In genomic region chr2:176130153-176130916, GRCh38 we compare ENCODE assay signal across 11 cellular contexts. TPM values are rescaled to one million over a fixed set of nuclear protein-coding genes. Genes with fewer than 3 reads are reported as not detected.
DNase-seq lines count a peak whose midpoint lies in the region; ATAC-seq, FAIRE-seq and TF ChIP-seq lines count a peak whose summit lies in the region.
"Had no signal": no experiment of that assay in that cellular context is flagged by ENCODE, and none has a peak within 500 bp of the region (broad histone marks: within the 10 kb centered on the region; RNA-seq: fewer than 3 reads in every experiment).

No MANE protein-coding gene starts in this region.

- peak overlapping the region; percentile 25 to 76 (median 63) for H3K9ac ChIP-seq in skeletal muscle tissue (ENCODE audit: low read depth in 1 of 3, low read length in 3 of 3)

- ATAC-seq in left cardiac atrium (peak; percentile 39 to 42), HG02798 (IDR thresholded peaks at IDR 0.05; ENCODE audit: poor library complexity, unreplicated experiment) (no peak)

- H3K36me3 ChIP-seq in skeletal muscle tissue (ENCODE audit: control insufficient read depth in 3 of 3, insufficient read depth in 3 of 3, low read length in 3 of 3): peaks cover 0 to 2% (median 0%) of the 10 kb centered on the region in 3 donors
- H3K36me3 ChIP-seq: right lobe of liver had no signal

- peaks cover 7 to 22% (median 10%) of the 10 kb centered on the region in 3 donors for H3K4me1 ChIP-seq in skeletal muscle tissue (ENCODE audit: control insufficient read depth in 3 of 3, insufficient read depth in 3 of 3, low read length in 3 of 3)

- peak overlapping the region; percentile 22 to 78 (median 69) for H3K4me3 ChIP-seq in skeletal muscle tissue (ENCODE audit: low read length in 3 of 3)
- H3K4me3 ChIP-seq: right lobe of liver had no signal

- DNase-seq in activated CD8-positive, alpha-beta memory T cell treated with anti-CD3 and anti-CD28 coated beads for 24 hours: peak; percentile 60
- no peak for DNase-seq in activated CD8-positive, alpha-beta memory T cell treated with anti-CD3 and anti-CD28 coated beads, Interleukin-2, amount 50 U/mL, for 4 hours
- no peak for DNase-seq in left cardiac atrium
- no peak for DNase-seq in caudate nucleus (lab: John Stamatoyannopoulos, UW)
- no peak for DNase-seq in GM12892 (ENCODE audit: insufficient read length)
- DNase-seq: right lobe of liver had no signal

- no peaks in the 10 kb centered on the region for H3K9me3 ChIP-seq in skeletal muscle tissue (ENCODE audit: control insufficient read depth in 3 of 3, low read length in 3 of 3)
- H3K9me3 ChIP-seq: right lobe of liver had no signal

- TF ChIP-seq POLR2A in GM12892 (IDR thresholded peaks at IDR 0.05; ENCODE audit: low read depth, low read length): no peak

- H3K27ac ChIP-seq in VCaP (peak overlapping the region; percentile 82), skeletal muscle tissue (ENCODE audit: low read depth, low read length) (peak overlapping the region; percentile 78), caudate nucleus (ENCODE audit: low read depth, low read length) (no peak overlapping the region)
- H3K27ac ChIP-seq: right lobe of liver had no signal

- intact Hi-C loops in left cardiac atrium (cut with DNase I): no loop called here

- no peak for FAIRE-seq in GM12892 (lab: Jason Lieb, UNC)
- FAIRE-seq: G401.6 had no signal

- H3K27me3 ChIP-seq in skeletal muscle tissue (ENCODE audit: control insufficient read depth in 3 of 3, insufficient read depth in 3 of 3, low read length in 3 of 3): peaks cover 13 to 58% (median 33%) of the 10 kb centered on the region in 3 donors

- no peak; the same call in 1 of the 2 replicates for TF ChIP-seq CTCF in VCaP (conservative IDR thresholded peaks at IDR 0.05)

RNA-seq across cellular contexts. Expression of gene HOXD8, which starts 0.8 kb away (rescaled TPM):
- 1 to 10 TPM; 1.2 to 1.3 TPM for total RNA-seq in left cardiac atrium
- total RNA-seq in skeletal muscle tissue: 18.8 TPM
- polyA plus RNA-seq in GM12892 (2012; ENCODE audit: missing spikeins): not detected
- total RNA-seq: T-helper 2 cell treated with Interferon-gamma antibody and Interleukin-4, amounts not matched to agents 100 ng/mL and 5 ng/mL, for 36 hours had no signal

RNA-seq across cellular contexts. Expression of gene HOXD9, which starts 7.8 kb away (rescaled TPM):
- total RNA-seq in left cardiac atrium (under 1 TPM; 0.13 to 0.27 TPM), skeletal muscle tissue (5.7 TPM)
- not detected for polyA plus RNA-seq in GM12892 (2012; ENCODE audit: missing spikeins)
- total RNA-seq: T-helper 2 cell treated with Interferon-gamma antibody and Interleukin-4, amounts not matched to agents 100 ng/mL and 5 ng/mL, for 36 hours had no signal

RNA-seq across cellular contexts. Expression of gene HOXD10, which starts 13.8 kb away (rescaled TPM):
- total RNA-seq in left cardiac atrium (not detected), skeletal muscle tissue (0.52 TPM)
- not detected for polyA plus RNA-seq in GM12892 (2012; ENCODE audit: missing spikeins)
- total RNA-seq: right lobe of liver; T-helper 2 cell treated with Interferon-gamma antibody and Interleukin-4, amounts not matched to agents 100 ng/mL and 5 ng/mL, for 36 hours had no signal

RNA-seq across cellular contexts. Expression of gene HOXD4, which starts 21.0 kb away (rescaled TPM):
- total RNA-seq in left cardiac atrium (under 1 TPM; 0.29 to 0.53 TPM), skeletal muscle tissue (1.0 TPM)
- polyA plus RNA-seq in GM12892 (2012; ENCODE audit: missing spikeins): not detected
- total RNA-seq: right lobe of liver; T-helper 2 cell treated with Interferon-gamma antibody and Interleukin-4, amounts not matched to agents 100 ng/mL and 5 ng/mL, for 36 hours had no signal

RNA-seq across cellular contexts. Expression of gene HOXD11, which starts 23.3 kb away (rescaled TPM):
- total RNA-seq in left cardiac atrium (not detected), skeletal muscle tissue (not detected)
- not detected for polyA plus RNA-seq in GM12892 (2012; ENCODE audit: missing spikeins)
- total RNA-seq: right lobe of liver; T-helper 2 cell treated with Interferon-gamma antibody and Interleukin-4, amounts not matched to agents 100 ng/mL and 5 ng/mL, for 36 hours had no signal
